Comparison of ENCODE assay signal across 16 cellular contexts in the genomic region with DNA sequence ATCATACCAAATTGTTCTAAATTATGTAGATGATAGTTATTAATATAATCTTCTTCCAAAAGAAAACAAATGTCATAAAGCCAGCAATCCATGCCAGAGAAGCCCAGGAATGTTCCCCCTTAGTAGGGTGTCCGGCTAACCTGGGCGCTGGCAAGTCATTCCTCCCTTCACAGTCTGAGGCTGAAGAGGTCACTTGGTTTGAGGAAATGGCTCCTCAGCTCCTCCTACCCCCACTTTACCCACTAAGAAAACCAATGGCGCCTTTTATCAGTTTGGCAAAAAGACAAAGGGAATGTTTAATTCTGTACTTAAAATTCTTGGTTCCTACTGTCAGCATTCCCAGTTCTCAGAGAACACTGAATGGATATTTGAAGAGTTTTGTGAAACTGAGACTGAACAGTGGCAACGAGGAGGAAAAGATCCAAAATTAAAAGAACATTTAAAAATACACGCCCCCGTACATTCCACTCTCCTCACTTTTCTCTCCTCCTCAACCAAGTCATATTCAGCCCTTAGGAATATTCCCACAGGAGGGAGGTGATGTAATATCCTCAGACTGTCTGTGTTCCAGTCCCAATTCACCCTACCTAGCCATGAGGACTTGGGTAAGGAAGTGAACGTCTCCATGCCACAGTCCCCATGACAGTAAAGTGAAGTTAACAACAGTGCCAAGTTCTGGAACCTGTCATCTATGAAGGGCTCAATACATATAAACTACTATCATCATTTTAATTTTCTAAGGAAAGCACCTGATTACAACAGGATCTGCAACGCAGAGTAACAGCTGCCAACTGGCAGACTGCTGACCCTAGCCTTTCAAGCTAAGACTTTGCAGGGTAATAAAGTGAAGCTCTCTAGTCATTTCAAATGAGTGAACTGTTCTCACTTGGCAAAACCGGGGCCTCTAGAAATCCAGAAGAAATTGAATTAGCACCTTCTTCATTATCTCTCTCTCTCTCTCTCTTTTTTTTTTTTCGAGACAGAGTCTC.
DNase-seq lines count a peak whose midpoint lies in the region; ATAC-seq and TF ChIP-seq lines count a peak whose summit lies in the region.
"Had no signal": no experiment of that assay in that cellular context is flagged by ENCODE, and none has a peak within 500 bp of the region (broad histone marks: within the 10 kb centered on the region; RNA-seq: fewer than 3 reads in every experiment).

No MANE protein-coding gene starts in this region.

- H3K4me1 ChIP-seq in SK-N-SH (ENCODE audit: control insufficient read depth in 1 of 2, insufficient read depth in 2 of 2, low read depth in 1 of 2, low read length in 1 of 2) (no peaks in the 10 kb centered on the region), muscle layer of duodenum (ENCODE audit: control insufficient read depth in 1 of 2, insufficient read depth in 2 of 2, low read length in 2 of 2) (no peaks in the 10 kb centered on the region), upper lobe of left lung (peaks cover 6 to 17% (median 8%) of the 10 kb centered on the region in 4 donors), neural progenitor cell (peaks cover 10% of the 10 kb centered on the region)

- CTCF ChIA-PET in SK-N-SH (lab: Yijun Ruan, JAX), result interaction anchor here (0.6 kb wide), 1 partner anchor 26 kb away, joined by 3 read pairs; no protein-coding TSS in a partner anchor

- H3F3A ChIP-seq in SK-N-SH (replicated peaks; ENCODE audit: insufficient read depth) (no peaks in the 10 kb centered on the region), neural progenitor cell (ENCODE audit: low read depth) (peaks cover 4% of the 10 kb centered on the region)

- TF ChIP-seq CTCF in SK-N-SH (IDR thresholded peaks at IDR 0.05) (no peak), upper lobe of left lung (IDR thresholded peaks at IDR 0.05) (no peak), neural progenitor cell (IDR thresholded peaks at IDR 0.05) (no peak)

- no peak for TF ChIP-seq POLR2A in upper lobe of left lung (IDR thresholded peaks at IDR 0.05)

- H3K4me1 Mint-ChIP-seq in neural progenitor cell, result peaks cover 13% of the 10 kb centered on the region

- POLR2A ChIA-PET in SK-N-SH (lab: Yijun Ruan, JAX), result no interaction called here

- H3K27me3 ChIP-seq in SK-N-SH (ENCODE audit: insufficient read depth) (no peaks in the 10 kb centered on the region), muscle layer of duodenum (ENCODE audit: low read depth, low read length) (no peaks in the 10 kb centered on the region), upper lobe of left lung (no peaks in the 10 kb centered on the region), neural progenitor cell (no peaks in the 10 kb centered on the region)
- H3K27me3 ChIP-seq: testis had no signal

- H3K27ac Mint-ChIP-seq in neural progenitor cell, result no peak overlapping the region
- H3K27ac Mint-ChIP-seq: activated CD4-positive, alpha-beta T cell treated with anti-CD3 and anti-CD28 coated beads, Interleukin-2, amount 10 ng/mL, durations not matched to agents 7 days and 5 days had no signal

- H3K36me3 ChIP-seq in SK-N-SH (replicated peaks in 1 of 2; ENCODE audit: control insufficient read depth in 1 of 2, insufficient read depth in 2 of 2, low read length in 1 of 2) (no peaks in the 10 kb centered on the region), muscle layer of duodenum (ENCODE audit: control insufficient read depth in 1 of 2, insufficient read depth in 2 of 2, low read length in 2 of 2) (no peaks in the 10 kb centered on the region), upper lobe of left lung (no peaks in the 10 kb centered on the region), neural progenitor cell (no peaks in the 10 kb centered on the region)

- H2AFZ ChIP-seq in SK-N-SH (ENCODE audit: low read depth), result no peak overlapping the region
- H2AFZ ChIP-seq in neural progenitor cell (replicated peaks), result no peak overlapping the region

- H3K27ac ChIP-seq in SK-N-SH (ENCODE audit: low read depth in 2 of 2, low read length in 1 of 2) (no peak overlapping the region), muscle layer of duodenum (ENCODE audit: low read length) (peak overlapping the region; percentile 61), upper lobe of left lung (peak overlapping the region; percentile 55 to 72 (median 62)), neural progenitor cell (no peak overlapping the region)
- H3K27ac ChIP-seq: 22Rv1, testis had no signal

- ATAC-seq in SK-N-SH treated with all-trans-retinoic acid at 6 μM for 48 hours (no peak), upper lobe of left lung (ENCODE audit: low FRiP score in 2 of 2) (peak; percentile 87 to 93), HG03175 (IDR thresholded peaks at IDR 0.05; ENCODE audit: unreplicated experiment) (no peak)

- H3K4me3 Mint-ChIP-seq in neural progenitor cell, result no peak overlapping the region
- H3K4me3 Mint-ChIP-seq: activated CD4-positive, alpha-beta T cell treated with anti-CD3 and anti-CD28 coated beads, Interleukin-2, amount 10 ng/mL, durations not matched to agents 7 days and 5 days had no signal

- TF ChIP-seq EP300 in SK-N-SH (IDR thresholded peaks at IDR 0.05; ENCODE audit: borderline replicate concordance in 1 of 2, low read depth in 1 of 2, low read length in 1 of 2), result no peak
- no peak for TF ChIP-seq EP300 in upper lobe of left lung (IDR thresholded peaks at IDR 0.05)

- DNase-seq in SK-N-SH (no peak), fibroblast of peridontal ligament (ENCODE audit: extremely low read depth) (peak; percentile 17), upper lobe of left lung (peak in 1 of 2 donors; percentile 57), neural progenitor cell (ENCODE audit: low spot score) (no peak), NOMO-1 (lab: John Stamatoyannopoulos, UW; ENCODE audit: unreplicated experiment in 2 of 2) (no peak)
- DNase-seq: activated CD4-positive, alpha-beta T cell treated with anti-CD3 and anti-CD28 coated beads, Interleukin-2, amount 10 ng/mL, durations not matched to agents 7 days and 5 days; activated gamma-delta T cell treated with Interleukin-2 at 50 U/mL for 16 hours; KBM-7; NCI-H2081; retina; T-helper 1 cell; testis had no signal

- no peak overlapping the region for H3K4me2 ChIP-seq in SK-N-SH
- no peak overlapping the region for H3K4me2 ChIP-seq in neural progenitor cell

- H3K4me3 ChIP-seq in SK-N-SH (ENCODE audit: low read depth in 2 of 2, low read length in 1 of 2) (no peak overlapping the region), muscle layer of duodenum (ENCODE audit: low read depth in 1 of 2, low read length in 2 of 2) (no peak overlapping the region), upper lobe of left lung (no peak overlapping the region), neural progenitor cell (no peak overlapping the region)
- H3K4me3 ChIP-seq: testis had no signal

- H3K27me3 Mint-ChIP-seq in neural progenitor cell (ENCODE audit: insufficient read depth, low read depth), result peaks cover 3% of the 10 kb centered on the region
- H3K27me3 Mint-ChIP-seq: activated CD4-positive, alpha-beta T cell treated with anti-CD3 and anti-CD28 coated beads, Interleukin-2, amount 10 ng/mL, durations not matched to agents 7 days and 5 days had no signal

- H3K79me2 ChIP-seq in SK-N-SH (ENCODE audit: insufficient read depth) (no peaks in the 10 kb centered on the region), neural progenitor cell (ENCODE audit: low read depth) (no peaks in the 10 kb centered on the region)

- H3K9ac ChIP-seq in SK-N-SH, result no peak overlapping the region
- H3K9ac ChIP-seq in neural progenitor cell, result no peak overlapping the region

- no peaks in the 10 kb centered on the region for H3K36me3 Mint-ChIP-seq in neural progenitor cell

- H3K9me3 ChIP-seq in SK-N-SH, result no peaks in the 10 kb centered on the region
- H3K9me3 ChIP-seq in muscle layer of duodenum (ENCODE audit: control insufficient read depth in 1 of 2, low read length in 2 of 2), result no peaks in the 10 kb centered on the region
- no peaks in the 10 kb centered on the region for H3K9me3 ChIP-seq in upper lobe of left lung
- no peaks in the 10 kb centered on the region for H3K9me3 ChIP-seq in neural progenitor cell (ENCODE audit: low read depth)
- H3K9me3 ChIP-seq: testis had no signal

- H4K20me1 ChIP-seq in SK-N-SH (ENCODE audit: insufficient read depth), result no peaks in the 10 kb centered on the region
- H4K20me1 ChIP-seq in neural progenitor cell (ENCODE audit: low read depth), result no peaks in the 10 kb centered on the region

- peaks cover 6% of the 10 kb centered on the region for H3K9me3 Mint-ChIP-seq in neural progenitor cell

- H3K9me2 ChIP-seq in SK-N-SH, result no peaks in the 10 kb centered on the region

- TF ChIP-seq RAD21 in SK-N-SH (IDR thresholded peaks at IDR 0.05; ENCODE audit: low read length), result no peak

- 62% methylated on average over 10 of the region's 10 CpGs for WGBS in SK-N-SH (ENCODE audit: low lambda C conversion rate)
- WGBS in upper lobe of left lung, 2 donors, result 56% methylated on average over 10 of the region's 10 CpGs

TF ChIP-seq in SK-N-SH treated with all-trans-retinoic acid at 6 μM for 48 hours, 23 proteins besides CTCF, POLR2A, EP300 and RAD21:
- TF ChIP-seq ISL1 (CRISPR knock-in tag; IDR thresholded peaks at IDR 0.05) (peak; percentile 46), CSDC2 (CRISPR knock-in tag; IDR thresholded peaks at IDR 0.05) (no peak), TOX (CRISPR knock-in tag; IDR thresholded peaks at IDR 0.05; ENCODE audit: borderline replicate concordance) (no peak)

TF ChIP-seq in SK-N-SH, 30 proteins besides CTCF, POLR2A, EP300 and RAD21 (continues in another document):
- TF ChIP-seq, protein P1, sequence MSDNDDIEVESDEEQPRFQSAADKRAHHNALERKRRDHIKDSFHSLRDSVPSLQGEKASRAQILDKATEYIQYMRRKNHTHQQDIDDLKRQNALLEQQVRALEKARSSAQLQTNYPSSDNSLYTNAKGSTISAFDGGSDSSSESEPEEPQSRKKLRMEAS (IDR thresholded peaks at IDR 0.05; ENCODE audit: low read depth), result no peak
- TF ChIP-seq FOSL2 (IDR thresholded peaks at IDR 0.05; ENCODE audit: borderline replicate concordance, low read depth), result no peak
- TF ChIP-seq, protein P2, sequence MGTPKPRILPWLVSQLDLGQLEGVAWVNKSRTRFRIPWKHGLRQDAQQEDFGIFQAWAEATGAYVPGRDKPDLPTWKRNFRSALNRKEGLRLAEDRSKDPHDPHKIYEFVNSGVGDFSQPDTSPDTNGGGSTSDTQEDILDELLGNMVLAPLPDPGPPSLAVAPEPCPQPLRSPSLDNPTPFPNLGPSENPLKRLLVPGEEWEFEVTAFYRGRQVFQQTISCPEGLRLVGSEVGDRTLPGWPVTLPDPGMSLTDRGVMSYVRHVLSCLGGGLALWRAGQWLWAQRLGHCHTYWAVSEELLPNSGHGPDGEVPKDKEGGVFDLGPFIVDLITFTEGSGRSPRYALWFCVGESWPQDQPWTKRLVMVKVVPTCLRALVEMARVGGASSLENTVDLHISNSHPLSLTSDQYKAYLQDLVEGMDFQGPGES (IDR thresholded peaks at IDR 0.05; ENCODE audit: low read depth, low read length), result no peak

Comparison
In these comparisons a context has a peak if more than half of its experiments do, and no peak if none do; other contexts are left out.
1. ATAC-seq: peak in upper lobe of left lung (2 of 2); none in SK-N-SH treated with all-trans-retinoic acid at 6 μM for 48 hours (single experiment) and HG03175 (single experiment).
2. H3K27ac ChIP-seq: peak in muscle layer of duodenum (single experiment) and upper lobe of left lung (4 of 4); none in SK-N-SH (0 of 2) and neural progenitor cell (single experiment).